8 cellular contexts compared by ENCODE assay signal in genomic region chr11:95923441-95923729, GRCh38. TPM values are rescaled to one million over a fixed set of nuclear protein-coding genes. Genes with fewer than 3 reads are reported as not detected.
DNase-seq lines count a peak whose midpoint lies in the region; ATAC-seq lines count a peak whose summit lies in the region.

No MANE protein-coding gene starts in this region.

- H3K27me3 Mint-ChIP-seq in activated CD8-positive, alpha-beta memory T cell treated with anti-CD3 and anti-CD28 coated beads, Interleukin-2, amount 10 ng/mL, durations not matched to agents 7 days and 5 days = peaks cover 4% of the 10 kb centered on the region
- peaks cover 3% of the 10 kb centered on the region for H3K27me3 Mint-ChIP-seq in activated T-helper 1 cell treated with anti-CD3 and anti-CD28 coated beads, Interleukin-12 subunit alpha, Interleukin-12 subunit beta, Interleukin-2, Interleukin-4 antibody, amounts not matched to agents 30 ng/mL and 10 ng/mL and 1 ng/mL, durations not matched to agents 14 hours and 24 hours and 36 hours (ENCODE audit: insufficient read depth)
- peaks cover 0 to 5% (median 4%) of the 10 kb centered on the region in 3 donors for H3K27me3 Mint-ChIP-seq in immature natural killer cell (ENCODE audit: low read depth in 3 of 3)

- H3K27ac Mint-ChIP-seq in activated CD8-positive, alpha-beta memory T cell treated with anti-CD3 and anti-CD28 coated beads, Interleukin-2, amount 10 ng/mL, durations not matched to agents 7 days and 5 days = peak overlapping the region; percentile 97
- peak overlapping the region; percentile 86 for H3K27ac Mint-ChIP-seq in activated T-helper 1 cell treated with anti-CD3 and anti-CD28 coated beads, Interleukin-12 subunit alpha, Interleukin-12 subunit beta, Interleukin-2, Interleukin-4 antibody, amounts not matched to agents 30 ng/mL and 10 ng/mL and 1 ng/mL, durations not matched to agents 14 hours and 24 hours and 36 hours
- peak overlapping the region; percentile 89 to 97 (median 92) for H3K27ac Mint-ChIP-seq in immature natural killer cell

- intact Hi-C loops in activated T-helper 1 cell treated with anti-CD3 and anti-CD28 coated beads, Interleukin-12 subunit alpha, Interleukin-12 subunit beta, Interleukin-2, Interleukin-4 antibody, amounts not matched to agents 30 ng/mL and 10 ng/mL and 1 ng/mL, durations not matched to agents 14 hours and 24 hours and 36 hours (cut with micrococcal nuclease) = loop anchor here (1.0 to 10.0 kb wide), 5 partner anchors 46 to 839 kb away; partner anchors contain the start of genes CEP57 and ENDOD1

- DNase-seq in activated CD8-positive, alpha-beta memory T cell treated with anti-CD3 and anti-CD28 coated beads, Interleukin-2, amount 10 ng/mL, durations not matched to agents 7 days and 5 days = no peak
- DNase-seq in activated CD8-positive, alpha-beta memory T cell treated with anti-CD3 and anti-CD28 coated beads, Interleukin-2, amount 50 U/mL, for 4 hours = no peak
- no peak for DNase-seq in activated T-helper 1 cell treated with anti-CD3 and anti-CD28 coated beads, Interleukin-12 subunit alpha, Interleukin-12 subunit beta, Interleukin-2, Interleukin-4 antibody, amounts not matched to agents 30 ng/mL and 10 ng/mL and 1 ng/mL, durations not matched to agents 14 hours and 24 hours and 36 hours (ENCODE audit: low spot score)
- DNase-seq in immature natural killer cell (no peak), NCI-H146 treated with DMSO at 0.1 percent for 48 hours (lab: John Stamatoyannopoulos, UW; ENCODE audit: unreplicated experiment) (no peak), superior temporal gyrus (ENCODE audit: extremely low spot score) (no peak), ACHN (no peak)

- peak overlapping the region; percentile 95 for H3K27ac ChIP-seq in temporal lobe (ENCODE audit: low read depth, low read length)

- H3K4me3 Mint-ChIP-seq in activated CD8-positive, alpha-beta memory T cell treated with anti-CD3 and anti-CD28 coated beads, Interleukin-2, amount 10 ng/mL, durations not matched to agents 7 days and 5 days = peak overlapping the region; percentile 100
- peak overlapping the region; percentile 100 for H3K4me3 Mint-ChIP-seq in activated T-helper 1 cell treated with anti-CD3 and anti-CD28 coated beads, Interleukin-12 subunit alpha, Interleukin-12 subunit beta, Interleukin-2, Interleukin-4 antibody, amounts not matched to agents 30 ng/mL and 10 ng/mL and 1 ng/mL, durations not matched to agents 14 hours and 24 hours and 36 hours
- H3K4me3 Mint-ChIP-seq in immature natural killer cell = peak overlapping the region; percentile 92 to 99 (median 95)

- CTCF ChIA-PET in activated CD8-positive, alpha-beta memory T cell treated with anti-CD3 and anti-CD28 coated beads, Interleukin-2, amount 10 ng/mL, durations not matched to agents 7 days and 5 days (lab: Charles Lee) = interaction anchor here (1.8 kb wide), 1 partner anchor 420 kb away, joined by 4 read pairs; the partner anchor contains the start of gene MAML2

- H3K4me1 Mint-ChIP-seq in activated CD8-positive, alpha-beta memory T cell treated with anti-CD3 and anti-CD28 coated beads, Interleukin-2, amount 10 ng/mL, durations not matched to agents 7 days and 5 days = peaks cover 29% of the 10 kb centered on the region
- peaks cover 31% of the 10 kb centered on the region for H3K4me1 Mint-ChIP-seq in activated T-helper 1 cell treated with anti-CD3 and anti-CD28 coated beads, Interleukin-12 subunit alpha, Interleukin-12 subunit beta, Interleukin-2, Interleukin-4 antibody, amounts not matched to agents 30 ng/mL and 10 ng/mL and 1 ng/mL, durations not matched to agents 14 hours and 24 hours and 36 hours (ENCODE audit: low read depth)
- H3K4me1 Mint-ChIP-seq in immature natural killer cell = peaks cover 24 to 43% of the 10 kb centered on the region in 2 donors

- no peak for ATAC-seq in activated CD8-positive, alpha-beta memory T cell treated with anti-CD3 and anti-CD28 coated beads, Interleukin-2, amount 10 ng/mL, durations not matched to agents 7 days and 5 days

- H3K36me3 Mint-ChIP-seq in activated CD8-positive, alpha-beta memory T cell treated with anti-CD3 and anti-CD28 coated beads, Interleukin-2, amount 10 ng/mL, durations not matched to agents 7 days and 5 days = peaks cover 11% of the 10 kb centered on the region
- peaks cover 7% of the 10 kb centered on the region for H3K36me3 Mint-ChIP-seq in activated T-helper 1 cell treated with anti-CD3 and anti-CD28 coated beads, Interleukin-12 subunit alpha, Interleukin-12 subunit beta, Interleukin-2, Interleukin-4 antibody, amounts not matched to agents 30 ng/mL and 10 ng/mL and 1 ng/mL, durations not matched to agents 14 hours and 24 hours and 36 hours (ENCODE audit: low read depth)
- H3K36me3 Mint-ChIP-seq in immature natural killer cell = no peaks in the 10 kb centered on the region

- in situ Hi-C loops in ACHN (cut with HindIII; ENCODE audit: low pct_ligation_motif_present, low pct_unique_long_range_greater_than_20kb, low sequenced_read_pairs) = no loop called here

- H3K9me3 Mint-ChIP-seq in activated CD8-positive, alpha-beta memory T cell treated with anti-CD3 and anti-CD28 coated beads, Interleukin-2, amount 10 ng/mL, durations not matched to agents 7 days and 5 days (ENCODE audit: low read depth) = no peaks in the 10 kb centered on the region
- no peaks in the 10 kb centered on the region for H3K9me3 Mint-ChIP-seq in activated T-helper 1 cell treated with anti-CD3 and anti-CD28 coated beads, Interleukin-12 subunit alpha, Interleukin-12 subunit beta, Interleukin-2, Interleukin-4 antibody, amounts not matched to agents 30 ng/mL and 10 ng/mL and 1 ng/mL, durations not matched to agents 14 hours and 24 hours and 36 hours
- no peaks in the 10 kb centered on the region for H3K9me3 Mint-ChIP-seq in immature natural killer cell

RNA-seq across cellular contexts. Expression of gene MTMR2, which starts 0.5 kb away (rescaled TPM):
- 10 to 100 TPM; 24.3 to 32.0 TPM for total RNA-seq in activated CD8-positive, alpha-beta memory T cell treated with anti-CD3 and anti-CD28 coated beads, Interleukin-2, amount 10 ng/mL, durations not matched to agents 7 days and 5 days
- 41.3 and 41.7 TPM in 2 replicates for total RNA-seq in activated T-helper 1 cell treated with anti-CD3 and anti-CD28 coated beads, Interleukin-12 subunit alpha, Interleukin-12 subunit beta, Interleukin-2, Interleukin-4 antibody, amounts not matched to agents 30 ng/mL and 10 ng/mL and 1 ng/mL, durations not matched to agents 14 hours and 24 hours and 36 hours
- polyA plus RNA-seq in immature natural killer cell = 10 to 100 TPM; 14.8 to 31.3 (median 25.4) TPM
- 27.5 TPM for total RNA-seq in temporal lobe
